In the genomic region with DNA sequence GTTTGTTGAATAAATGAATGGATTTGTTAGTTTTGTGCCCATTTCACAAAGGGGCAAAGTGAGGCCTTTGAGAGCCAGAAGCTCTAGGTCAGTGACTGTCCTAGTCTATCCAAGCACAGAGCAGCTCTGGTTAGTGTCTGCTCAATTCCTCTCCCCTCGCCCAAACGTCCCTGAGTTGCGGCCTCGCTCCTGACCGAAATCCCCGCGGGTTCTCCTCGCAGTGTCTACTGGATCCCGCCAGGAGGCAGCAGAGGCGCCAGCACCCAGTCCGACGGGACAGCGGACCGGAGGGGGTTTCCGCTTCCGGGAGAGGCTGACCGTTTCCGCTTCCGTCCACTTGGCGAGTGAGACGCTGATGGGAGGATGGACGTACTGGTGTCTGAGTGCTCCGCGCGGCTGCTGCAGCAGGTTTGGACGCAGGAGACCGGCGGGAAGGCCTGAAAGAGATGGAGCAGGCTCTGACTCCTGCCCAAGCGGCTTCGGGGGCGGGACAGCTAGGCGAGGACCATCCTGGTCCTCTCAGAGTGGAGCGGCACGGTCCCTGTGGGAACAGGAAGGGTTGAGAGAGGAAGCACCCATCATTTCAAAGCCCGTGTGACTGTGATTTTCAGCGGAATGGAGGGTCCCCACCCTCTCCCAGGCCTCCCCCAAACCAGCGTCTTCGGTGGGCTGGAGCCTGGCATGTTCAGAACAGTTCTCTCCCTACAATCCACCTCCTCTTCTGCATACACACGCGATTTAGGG, we compare ENCODE assay signal across 1 cellular context.
TF ChIP-seq lines count a peak whose summit lies in the region.

A gene (plus strand): TSS at position 336 of the 744 bp plus-strand sequence. CDS start 28 bp downstream, at position 364.

TF ChIP-seq in K562, 482 proteins besides CTCF, POLR2A, EP300 and RAD21 (continued from another document and continues in another):
- TF ChIP-seq, protein P1, sequence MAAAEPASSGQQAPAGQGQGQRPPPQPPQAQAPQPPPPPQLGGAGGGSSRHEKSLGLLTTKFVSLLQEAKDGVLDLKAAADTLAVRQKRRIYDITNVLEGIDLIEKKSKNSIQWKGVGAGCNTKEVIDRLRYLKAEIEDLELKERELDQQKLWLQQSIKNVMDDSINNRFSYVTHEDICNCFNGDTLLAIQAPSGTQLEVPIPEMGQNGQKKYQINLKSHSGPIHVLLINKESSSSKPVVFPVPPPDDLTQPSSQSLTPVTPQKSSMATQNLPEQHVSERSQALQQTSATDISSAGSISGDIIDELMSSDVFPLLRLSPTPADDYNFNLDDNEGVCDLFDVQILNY (CRISPR knock-in tag; IDR thresholded peaks at IDR 0.05) = no peak
- peak; percentile 93 for TF ChIP-seq EP400 (IDR thresholded peaks at IDR 0.05)
- TF ChIP-seq NR3C1 (CRISPR knock-in tag; IDR thresholded peaks at IDR 0.05) = no peak
- no peak for TF ChIP-seq CBFA2T3 (IDR thresholded peaks at IDR 0.05)
- TF ChIP-seq ZC3H4 (CRISPR knock-in tag; IDR thresholded peaks at IDR 0.05; ENCODE audit: borderline replicate concordance) = no peak
- TF ChIP-seq, protein P2, sequence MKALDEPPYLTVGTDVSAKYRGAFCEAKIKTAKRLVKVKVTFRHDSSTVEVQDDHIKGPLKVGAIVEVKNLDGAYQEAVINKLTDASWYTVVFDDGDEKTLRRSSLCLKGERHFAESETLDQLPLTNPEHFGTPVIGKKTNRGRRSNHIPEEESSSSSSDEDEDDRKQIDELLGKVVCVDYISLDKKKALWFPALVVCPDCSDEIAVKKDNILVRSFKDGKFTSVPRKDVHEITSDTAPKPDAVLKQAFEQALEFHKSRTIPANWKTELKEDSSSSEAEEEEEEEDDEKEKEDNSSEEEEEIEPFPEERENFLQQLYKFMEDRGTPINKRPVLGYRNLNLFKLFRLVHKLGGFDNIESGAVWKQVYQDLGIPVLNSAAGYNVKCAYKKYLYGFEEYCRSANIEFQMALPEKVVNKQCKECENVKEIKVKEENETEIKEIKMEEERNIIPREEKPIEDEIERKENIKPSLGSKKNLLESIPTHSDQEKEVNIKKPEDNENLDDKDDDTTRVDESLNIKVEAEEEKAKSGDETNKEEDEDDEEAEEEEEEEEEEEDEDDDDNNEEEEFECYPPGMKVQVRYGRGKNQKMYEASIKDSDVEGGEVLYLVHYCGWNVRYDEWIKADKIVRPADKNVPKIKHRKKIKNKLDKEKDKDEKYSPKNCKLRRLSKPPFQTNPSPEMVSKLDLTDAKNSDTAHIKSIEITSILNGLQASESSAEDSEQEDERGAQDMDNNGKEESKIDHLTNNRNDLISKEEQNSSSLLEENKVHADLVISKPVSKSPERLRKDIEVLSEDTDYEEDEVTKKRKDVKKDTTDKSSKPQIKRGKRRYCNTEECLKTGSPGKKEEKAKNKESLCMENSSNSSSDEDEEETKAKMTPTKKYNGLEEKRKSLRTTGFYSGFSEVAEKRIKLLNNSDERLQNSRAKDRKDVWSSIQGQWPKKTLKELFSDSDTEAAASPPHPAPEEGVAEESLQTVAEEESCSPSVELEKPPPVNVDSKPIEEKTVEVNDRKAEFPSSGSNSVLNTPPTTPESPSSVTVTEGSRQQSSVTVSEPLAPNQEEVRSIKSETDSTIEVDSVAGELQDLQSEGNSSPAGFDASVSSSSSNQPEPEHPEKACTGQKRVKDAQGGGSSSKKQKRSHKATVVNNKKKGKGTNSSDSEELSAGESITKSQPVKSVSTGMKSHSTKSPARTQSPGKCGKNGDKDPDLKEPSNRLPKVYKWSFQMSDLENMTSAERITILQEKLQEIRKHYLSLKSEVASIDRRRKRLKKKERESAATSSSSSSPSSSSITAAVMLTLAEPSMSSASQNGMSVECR (CRISPR knock-in tag; IDR thresholded peaks at IDR 0.05) = peak; percentile 63; the same call in 1 of the 2 replicates
- peak in 1 of 2 experiments; percentile 20; a peak in 1 of 4 replicates for TF ChIP-seq NONO (IDR thresholded peaks at IDR 0.05; ENCODE audit: low read depth in 2 of 2, low read length in 1 of 2)
- no peak for TF ChIP-seq ZSCAN32 (CRISPR knock-in tag; IDR thresholded peaks at IDR 0.05)
- TF ChIP-seq ZNF444 (CRISPR knock-in tag; IDR thresholded peaks at IDR 0.05) = no peak
- TF ChIP-seq ATF1 (CRISPR knock-in tag; IDR thresholded peaks at IDR 0.05) = no peak
- TF ChIP-seq ATF1 (tag; IDR thresholded peaks at IDR 0.05) = peak; percentile 70
- peak; percentile 83; the same call in 1 of the 2 replicates for TF ChIP-seq THRAP3 (IDR thresholded peaks at IDR 0.05; ENCODE audit: borderline replicate concordance)
- peak; percentile 79 for TF ChIP-seq TBP (optimal IDR thresholded peaks at IDR 0.05; ENCODE audit: low read depth, low read length)
- no peak for TF ChIP-seq RBM34 (IDR thresholded peaks at IDR 0.05; ENCODE audit: borderline replicate concordance, insufficient read depth, low read length)
- peak; percentile 100 for TF ChIP-seq MAZ (CRISPR knock-in tag; conservative IDR thresholded peaks at IDR 0.05 in 1 of 2, IDR thresholded peaks at IDR 0.05 in 1 of 2)
- TF ChIP-seq, protein P3, sequence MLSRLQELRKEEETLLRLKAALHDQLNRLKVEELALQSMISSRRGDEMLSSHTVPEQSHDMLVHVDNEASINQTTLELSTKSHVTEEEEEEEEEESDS (CRISPR knock-in tag; IDR thresholded peaks at IDR 0.05) = no peak
- peak; percentile 89 for TF ChIP-seq SIN3B (IDR thresholded peaks at IDR 0.05; ENCODE audit: low read depth)
- TF ChIP-seq NCOA4 (IDR thresholded peaks at IDR 0.05; ENCODE audit: partially characterized antibody) = no peak
- TF ChIP-seq ZKSCAN1 (IDR thresholded peaks at IDR 0.05; ENCODE audit: low read depth, low read length) = peak; percentile 31; the same call in 1 of the 2 replicates
- 0 out of 2 replicates have a peak, but pooled peaks have one; percentile 41 for TF ChIP-seq L3MBTL2 (IDR thresholded peaks at IDR 0.05)
- peak; percentile 95 for TF ChIP-seq POLR2G (IDR thresholded peaks at IDR 0.05; ENCODE audit: low read depth, low read length)
- no peak for TF ChIP-seq RBM14 (IDR thresholded peaks at IDR 0.05; ENCODE audit: borderline replicate concordance, insufficient read depth, low read depth, low read length)
- TF ChIP-seq, protein P4, sequence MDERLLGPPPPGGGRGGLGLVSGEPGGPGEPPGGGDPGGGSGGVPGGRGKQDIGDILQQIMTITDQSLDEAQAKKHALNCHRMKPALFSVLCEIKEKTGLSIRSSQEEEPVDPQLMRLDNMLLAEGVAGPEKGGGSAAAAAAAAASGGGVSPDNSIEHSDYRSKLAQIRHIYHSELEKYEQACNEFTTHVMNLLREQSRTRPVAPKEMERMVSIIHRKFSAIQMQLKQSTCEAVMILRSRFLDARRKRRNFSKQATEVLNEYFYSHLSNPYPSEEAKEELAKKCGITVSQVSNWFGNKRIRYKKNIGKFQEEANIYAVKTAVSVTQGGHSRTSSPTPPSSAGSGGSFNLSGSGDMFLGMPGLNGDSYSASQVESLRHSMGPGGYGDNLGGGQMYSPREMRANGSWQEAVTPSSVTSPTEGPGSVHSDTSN (CRISPR knock-in tag; IDR thresholded peaks at IDR 0.05; ENCODE audit: low read depth) = no peak
- TF ChIP-seq, protein P4 (tag; conservative IDR thresholded peaks at IDR 0.05; ENCODE audit: low read depth) = no peak
- TF ChIP-seq WHSC1 (IDR thresholded peaks at IDR 0.05; ENCODE audit: low read length) = no peak
- TF ChIP-seq TBL1XR1 (IDR thresholded peaks at IDR 0.05; ENCODE audit: low read length in 2 of 2) = peak; percentile 40 to 81; a peak in 2 of 4 replicates
- no peak for TF ChIP-seq KLF6 (CRISPR knock-in tag; IDR thresholded peaks at IDR 0.05; ENCODE audit: borderline replicate concordance)
- TF ChIP-seq NFIX (CRISPR knock-in tag; IDR thresholded peaks at IDR 0.05; ENCODE audit: low read depth) = no peak
- TF ChIP-seq ZNF589 (CRISPR knock-in tag; IDR thresholded peaks at IDR 0.05; ENCODE audit: low read depth) = no peak
- TF ChIP-seq ZNF41 (CRISPR knock-in tag; conservative IDR thresholded peaks at IDR 0.05) = no peak
- 0 out of 2 replicates have a peak, but pooled peaks have one; percentile 27 for TF ChIP-seq NFIC (IDR thresholded peaks at IDR 0.05)
- no peak for TF ChIP-seq ZBTB8A (IDR thresholded peaks at IDR 0.05; ENCODE audit: partially characterized antibody)
- TF ChIP-seq, protein P5, sequence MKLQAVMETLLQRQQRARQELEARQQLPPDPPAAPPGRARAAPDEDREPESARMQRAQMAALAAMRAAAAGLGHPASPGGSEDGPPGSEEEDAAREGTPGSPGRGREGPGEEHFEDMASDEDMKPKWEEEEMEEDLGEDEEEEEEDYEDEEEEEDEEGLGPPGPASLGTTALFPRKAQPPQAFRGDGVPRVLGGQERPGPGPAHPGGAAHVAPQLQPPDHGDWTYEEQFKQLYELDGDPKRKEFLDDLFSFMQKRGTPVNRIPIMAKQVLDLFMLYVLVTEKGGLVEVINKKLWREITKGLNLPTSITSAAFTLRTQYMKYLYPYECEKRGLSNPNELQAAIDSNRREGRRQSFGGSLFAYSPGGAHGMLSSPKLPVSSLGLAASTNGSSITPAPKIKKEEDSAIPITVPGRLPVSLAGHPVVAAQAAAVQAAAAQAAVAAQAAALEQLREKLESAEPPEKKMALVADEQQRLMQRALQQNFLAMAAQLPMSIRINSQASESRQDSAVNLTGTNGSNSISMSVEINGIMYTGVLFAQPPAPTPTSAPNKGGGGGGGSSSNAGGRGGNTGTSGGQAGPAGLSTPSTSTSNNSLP (IDR thresholded peaks at IDR 0.05; ENCODE audit: borderline replicate concordance, low read depth, low read length) = no peak
- TF ChIP-seq RB1 (IDR thresholded peaks at IDR 0.05; ENCODE audit: low read depth) = peak; percentile 91
- no peak for TF ChIP-seq NR2C2 (CRISPR knock-in tag; IDR thresholded peaks at IDR 0.05)
- peak; percentile 51; the same call in 1 of the 2 replicates for TF ChIP-seq NR2C2 (tag; IDR thresholded peaks at IDR 0.05)
- TF ChIP-seq SRSF1 (IDR thresholded peaks at IDR 0.05; ENCODE audit: low read depth, low read length) = no peak
- TF ChIP-seq, protein P6, sequence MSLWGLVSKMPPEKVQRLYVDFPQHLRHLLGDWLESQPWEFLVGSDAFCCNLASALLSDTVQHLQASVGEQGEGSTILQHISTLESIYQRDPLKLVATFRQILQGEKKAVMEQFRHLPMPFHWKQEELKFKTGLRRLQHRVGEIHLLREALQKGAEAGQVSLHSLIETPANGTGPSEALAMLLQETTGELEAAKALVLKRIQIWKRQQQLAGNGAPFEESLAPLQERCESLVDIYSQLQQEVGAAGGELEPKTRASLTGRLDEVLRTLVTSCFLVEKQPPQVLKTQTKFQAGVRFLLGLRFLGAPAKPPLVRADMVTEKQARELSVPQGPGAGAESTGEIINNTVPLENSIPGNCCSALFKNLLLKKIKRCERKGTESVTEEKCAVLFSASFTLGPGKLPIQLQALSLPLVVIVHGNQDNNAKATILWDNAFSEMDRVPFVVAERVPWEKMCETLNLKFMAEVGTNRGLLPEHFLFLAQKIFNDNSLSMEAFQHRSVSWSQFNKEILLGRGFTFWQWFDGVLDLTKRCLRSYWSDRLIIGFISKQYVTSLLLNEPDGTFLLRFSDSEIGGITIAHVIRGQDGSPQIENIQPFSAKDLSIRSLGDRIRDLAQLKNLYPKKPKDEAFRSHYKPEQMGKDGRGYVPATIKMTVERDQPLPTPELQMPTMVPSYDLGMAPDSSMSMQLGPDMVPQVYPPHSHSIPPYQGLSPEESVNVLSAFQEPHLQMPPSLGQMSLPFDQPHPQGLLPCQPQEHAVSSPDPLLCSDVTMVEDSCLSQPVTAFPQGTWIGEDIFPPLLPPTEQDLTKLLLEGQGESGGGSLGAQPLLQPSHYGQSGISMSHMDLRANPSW (CRISPR knock-in tag; IDR thresholded peaks at IDR 0.05) = no peak
- peak in 1 of 2 experiments; percentile 42; a peak in 1 of 4 replicates for TF ChIP-seq TRIM24 (IDR thresholded peaks at IDR 0.05)
- TF ChIP-seq GABPB2 (CRISPR knock-in tag; conservative IDR thresholded peaks at IDR 0.05) = no peak
- no peak for TF ChIP-seq YBX1 (IDR thresholded peaks at IDR 0.05)
- no peak for TF ChIP-seq POLR3G (IDR thresholded peaks at IDR 0.05; ENCODE audit: extremely low read depth, insufficient read length, insufficient replicate concordance)
- peak; percentile 56 for TF ChIP-seq MEIS2 (IDR thresholded peaks at IDR 0.05; ENCODE audit: partially characterized antibody)
- TF ChIP-seq SMAD4 (CRISPR knock-in tag; conservative IDR thresholded peaks at IDR 0.05) = 0 out of 2 replicates have a peak, but pooled peaks have one; percentile 17
- no peak for TF ChIP-seq NFE2 (IDR thresholded peaks at IDR 0.05; ENCODE audit: low read depth)
- peak; percentile 89 for TF ChIP-seq PML (IDR thresholded peaks at IDR 0.05; ENCODE audit: low read length)
- peak; percentile 54; the same call in 1 of the 2 replicates for TF ChIP-seq CC2D1A (IDR thresholded peaks at IDR 0.05)
- TF ChIP-seq EGR1 (conservative IDR thresholded peaks at IDR 0.05) = no peak
- peak; percentile 94 for TF ChIP-seq ZNF24 (IDR thresholded peaks at IDR 0.05)
- no peak for TF ChIP-seq ZNF232 (CRISPR knock-in tag; IDR thresholded peaks at IDR 0.05)
- TF ChIP-seq, protein P7, sequence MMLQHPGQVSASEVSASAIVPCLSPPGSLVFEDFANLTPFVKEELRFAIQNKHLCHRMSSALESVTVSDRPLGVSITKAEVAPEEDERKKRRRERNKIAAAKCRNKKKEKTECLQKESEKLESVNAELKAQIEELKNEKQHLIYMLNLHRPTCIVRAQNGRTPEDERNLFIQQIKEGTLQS (IDR thresholded peaks at IDR 0.05) = no peak
- TF ChIP-seq, protein P7 (CRISPR knock-in tag; conservative IDR thresholded peaks at IDR 0.05) = no peak
- TF ChIP-seq MAFK (IDR thresholded peaks at IDR 0.05; ENCODE audit: low read length) = no peak
- peak; percentile 87 for TF ChIP-seq CBX1 (IDR thresholded peaks at IDR 0.05; ENCODE audit: low read depth)
- no peak for TF ChIP-seq FOXK2 (conservative IDR thresholded peaks at IDR 0.05 in 1 of 2, IDR thresholded peaks at IDR 0.05 in 1 of 2; ENCODE audit: low read depth in 2 of 2)
- TF ChIP-seq ETV1 (tag; conservative IDR thresholded peaks at IDR 0.05; ENCODE audit: low read depth) = peak; percentile 34; the same call in 1 of the 2 replicates
- no peak for TF ChIP-seq RBM39 (optimal IDR thresholded peaks at IDR 0.05; ENCODE audit: low read depth, low read length)
- TF ChIP-seq ZFP30 (CRISPR knock-in tag; IDR thresholded peaks at IDR 0.05; ENCODE audit: borderline replicate concordance) = no peak
